16 cellular contexts compared by ENCODE assay signal in genomic region chr20:50891138-50891537, GRCh38. TPM values are rescaled to one million over a fixed set of nuclear protein-coding genes. Genes with fewer than 3 reads are reported as not detected.
DNase-seq lines count a peak whose midpoint lies in the region; ATAC-seq, FAIRE-seq and TF ChIP-seq lines count a peak whose summit lies in the region.
"Had no signal": no experiment of that assay in that cellular context is flagged by ENCODE, and none has a peak within 500 bp of the region (broad histone marks: within the 10 kb centered on the region; RNA-seq: fewer than 3 reads in every experiment).

No MANE protein-coding gene starts in this region.

- TF ChIP-seq CTCF in hepatocyte (IDR thresholded peaks at IDR 0.05; ENCODE audit: poor library complexity), result no peak

- no peak for DNase-seq in CD4-positive, CD25-positive, alpha-beta regulatory T cell
- DNase-seq in GM12892 (ENCODE audit: insufficient read length) (no peak), hepatocyte (ENCODE audit: low spot score) (no peak), SIG-M5 (lab: John Stamatoyannopoulos, UW) (no peak), NCI-H1436 treated with DMSO at 0.1 percent for 48 hours (lab: John Stamatoyannopoulos, UW) (no peak)
- DNase-seq in activated CD8-positive, alpha-beta T cell treated with anti-CD3 and anti-CD28 coated beads, Interleukin-2, amount 10 ng/mL, durations not matched to agents 7 days and 5 days, result no peak
- no peak for DNase-seq in activated naive CD4-positive, alpha-beta T cell treated with Interleukin-2 at 50 U/mL for 16 hours
- DNase-seq: cerebellar nuclear complex, foreskin keratinocyte, left lung, NCI-H1417, ovary, SJCRH30, trophoblast cell had no signal

- H3K4me2 ChIP-seq in hepatocyte, result no peak overlapping the region

- no peak for FAIRE-seq in GM12892 (lab: Jason Lieb, UNC)

- no peak overlapping the region for H2AFZ ChIP-seq in hepatocyte

- no peak overlapping the region for H3K4me3 ChIP-seq in CD4-positive, CD25-positive, alpha-beta regulatory T cell (ENCODE audit: low read depth, low read length)
- no peak overlapping the region for H3K4me3 ChIP-seq in hepatocyte
- H3K4me3 ChIP-seq: adrenal gland, left lung, ovary, SJCRH30 had no signal

- peaks cover 56% of the 10 kb centered on the region for H3K36me3 ChIP-seq in CD4-positive, CD25-positive, alpha-beta regulatory T cell (ENCODE audit: control insufficient read depth, insufficient read depth, low read length)
- H3K36me3 ChIP-seq in hepatocyte (replicated peaks; ENCODE audit: insufficient read depth, low read depth), result no peaks in the 10 kb centered on the region
- H3K36me3 ChIP-seq: ovary had no signal

- POLR2A ChIA-PET in activated CD8-positive, alpha-beta T cell treated with anti-CD3 and anti-CD28 coated beads, Interleukin-2, amount 10 ng/mL, durations not matched to agents 7 days and 5 days (lab: Charles Lee), result interaction anchor here (1.1 kb wide), 1 partner anchor 20 kb away, joined by 3 read pairs; no protein-coding TSS in a partner anchor

- no peaks in the 10 kb centered on the region for H3K27me3 Mint-ChIP-seq in CD4-positive, CD25-positive, alpha-beta regulatory T cell
- H3K27me3 Mint-ChIP-seq in activated CD8-positive, alpha-beta T cell treated with anti-CD3 and anti-CD28 coated beads, Interleukin-2, amount 10 ng/mL, durations not matched to agents 7 days and 5 days (ENCODE audit: low read depth), result no peaks in the 10 kb centered on the region

- peaks cover 13% of the 10 kb centered on the region for H4K20me1 ChIP-seq in hepatocyte (ENCODE audit: insufficient read depth, poor library complexity, severe bottlenecking)

- no peak for ATAC-seq in CD4-positive, CD25-positive, alpha-beta regulatory T cell (ENCODE audit: low read depth in 2 of 2)
- no peak for ATAC-seq in activated CD8-positive, alpha-beta T cell treated with anti-CD3 and anti-CD28 coated beads, Interleukin-2, amount 10 ng/mL, durations not matched to agents 7 days and 5 days
- ATAC-seq: foreskin keratinocyte, left lung had no signal

- no peaks in the 10 kb centered on the region for H3K9me3 Mint-ChIP-seq in CD4-positive, CD25-positive, alpha-beta regulatory T cell
- H3K9me3 Mint-ChIP-seq in activated CD8-positive, alpha-beta T cell treated with anti-CD3 and anti-CD28 coated beads, Interleukin-2, amount 10 ng/mL, durations not matched to agents 7 days and 5 days (ENCODE audit: insufficient read depth), result no peaks in the 10 kb centered on the region
- H3K9me3 Mint-ChIP-seq: T-helper 2 cell treated with Interferon-gamma antibody and Interleukin-4, amounts not matched to agents 5 μg/mL and 100 μg/mL, for 36 hours had no signal

- H3K27ac Mint-ChIP-seq in CD4-positive, CD25-positive, alpha-beta regulatory T cell, result peak overlapping the region in 2 of 3 donors; percentile 12 to 68
- peak overlapping the region; percentile 18 for H3K27ac Mint-ChIP-seq in activated CD8-positive, alpha-beta T cell treated with anti-CD3 and anti-CD28 coated beads, Interleukin-2, amount 10 ng/mL, durations not matched to agents 7 days and 5 days
- H3K27ac Mint-ChIP-seq: T-helper 2 cell treated with Interferon-gamma antibody and Interleukin-4, amounts not matched to agents 5 μg/mL and 100 μg/mL, for 36 hours had no signal

- no peaks in the 10 kb centered on the region for H3K9me3 ChIP-seq in CD4-positive, CD25-positive, alpha-beta regulatory T cell (ENCODE audit: control insufficient read depth in 2 of 2, low read length in 2 of 2)
- H3K9me3 ChIP-seq in hepatocyte (ENCODE audit: low read depth), result no peaks in the 10 kb centered on the region
- H3K9me3 ChIP-seq: adrenal gland, left lung, ovary, SJCRH30 had no signal

- peaks cover 51% of the 10 kb centered on the region for H3K36me3 Mint-ChIP-seq in CD4-positive, CD25-positive, alpha-beta regulatory T cell
- H3K36me3 Mint-ChIP-seq in activated CD8-positive, alpha-beta T cell treated with anti-CD3 and anti-CD28 coated beads, Interleukin-2, amount 10 ng/mL, durations not matched to agents 7 days and 5 days (ENCODE audit: low read depth), result peaks cover 58% of the 10 kb centered on the region

- CTCF ChIA-PET in activated CD8-positive, alpha-beta T cell treated with anti-CD3 and anti-CD28 coated beads, Interleukin-2, amount 10 ng/mL, durations not matched to agents 7 days and 5 days (lab: Charles Lee), result interaction anchor here (1.1 to 1.6 kb wide), 4 partner anchors 9 to 142 kb away, joined by 3 to 10 read pairs (median 3); partner anchors contain the start of gene BCAS4

- H3K27me3 ChIP-seq in CD4-positive, CD25-positive, alpha-beta regulatory T cell (ENCODE audit: control insufficient read depth, insufficient read depth, low read length), result no peaks in the 10 kb centered on the region
- no peaks in the 10 kb centered on the region for H3K27me3 ChIP-seq in hepatocyte
- H3K27me3 ChIP-seq: adrenal gland, foreskin keratinocyte, left lung, ovary, SJCRH30 had no signal

- H3K4me1 Mint-ChIP-seq in CD4-positive, CD25-positive, alpha-beta regulatory T cell, result peaks cover 0 to 7% (median 5%) of the 10 kb centered on the region in 4 donors
- H3K4me1 Mint-ChIP-seq in activated CD8-positive, alpha-beta T cell treated with anti-CD3 and anti-CD28 coated beads, Interleukin-2, amount 10 ng/mL, durations not matched to agents 7 days and 5 days (ENCODE audit: low read depth), result peaks cover 3% of the 10 kb centered on the region

- peaks cover 64% of the 10 kb centered on the region for H3K79me2 ChIP-seq in hepatocyte

- no peaks in the 10 kb centered on the region for H3K9me2 ChIP-seq in hepatocyte (replicated peaks; ENCODE audit: insufficient read depth)

- peak; percentile 67 for TF ChIP-seq POLR2A in GM12892 (IDR thresholded peaks at IDR 0.05; ENCODE audit: low read depth, low read length)

- no peak overlapping the region for H3K27ac ChIP-seq in CD4-positive, CD25-positive, alpha-beta regulatory T cell (ENCODE audit: insufficient read depth, low read length, poor library complexity, severe bottlenecking)
- peak overlapping the region; percentile 52 for H3K27ac ChIP-seq in hepatocyte
- H3K27ac ChIP-seq: adrenal gland, foreskin keratinocyte, left lung, ovary, SJCRH30 had no signal

- H3K4me3 Mint-ChIP-seq in CD4-positive, CD25-positive, alpha-beta regulatory T cell, result no peak overlapping the region
- H3K4me3 Mint-ChIP-seq in activated CD8-positive, alpha-beta T cell treated with anti-CD3 and anti-CD28 coated beads, Interleukin-2, amount 10 ng/mL, durations not matched to agents 7 days and 5 days, result no peak overlapping the region
- H3K4me3 Mint-ChIP-seq: T-helper 2 cell treated with Interferon-gamma antibody and Interleukin-4, amounts not matched to agents 5 μg/mL and 100 μg/mL, for 36 hours had no signal

- WGBS in hepatocyte (ENCODE audit: low lambda C conversion rate, missing lambda C conversion rate), result 80% methylated on average over 5 of the region's 5 CpGs

- no peaks in the 10 kb centered on the region for H3K4me1 ChIP-seq in CD4-positive, CD25-positive, alpha-beta regulatory T cell (ENCODE audit: control insufficient read depth, insufficient read depth, low read length, poor library complexity, severe bottlenecking)
- peaks cover 6% of the 10 kb centered on the region for H3K4me1 ChIP-seq in hepatocyte (ENCODE audit: insufficient read depth)
- H3K4me1 ChIP-seq: foreskin keratinocyte, left lung, SJCRH30 had no signal

RNA-seq across cellular contexts. Expression of gene ADNP, which starts 40.1 kb away (rescaled TPM):
- 61.5 TPM for total RNA-seq in CD4-positive, CD25-positive, alpha-beta regulatory T cell
- polyA plus RNA-seq in CD4-positive, CD25-positive, alpha-beta regulatory T cell, result 1 to 10 TPM; 4.9 to 8.2 (median 6.5) TPM
- polyA plus RNA-seq in GM12892 (2012; ENCODE audit: missing spikeins), result 38.1 TPM
- total RNA-seq in activated CD8-positive, alpha-beta T cell treated with anti-CD3 and anti-CD28 coated beads, Interleukin-2, amount 10 ng/mL, durations not matched to agents 7 days and 5 days, result 10 to 100 TPM; 62.5 to 67.6 TPM
- total RNA-seq in hepatocyte, result 43.7 and 44.3 TPM in 2 replicates
- 12.5 and 13.1 TPM in 2 replicates for polyA plus RNA-seq in hepatocyte
